ENCODE assay signal across 18 cellular contexts in the genomic region with DNA sequence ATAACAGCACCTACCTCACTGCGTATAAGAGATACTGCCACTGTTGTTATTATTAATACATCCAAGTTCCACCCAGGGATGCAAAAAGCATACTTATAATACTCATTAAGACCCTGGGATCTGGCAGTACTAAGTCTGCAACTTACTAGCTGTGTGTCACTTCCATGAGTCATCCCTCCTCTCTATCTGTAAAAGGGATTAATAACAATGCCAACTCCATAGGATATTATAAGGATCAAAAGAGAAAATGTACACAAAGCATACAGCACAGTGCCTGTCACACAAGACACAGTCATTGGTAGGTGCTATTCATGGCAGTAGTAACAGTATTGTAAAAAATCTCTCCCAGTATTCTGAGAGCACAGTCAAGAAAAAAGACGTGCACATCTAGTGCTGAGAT.
"Had no signal": no experiment of that assay in that cellular context is flagged by ENCODE, and none has a peak within 500 bp of the region (broad histone marks: within the 10 kb centered on the region; RNA-seq: fewer than 3 reads in every experiment).

No MANE protein-coding gene starts in this region.

- H3K9me3 ChIP-seq: heart left ventricle, ovary, sigmoid colon, SJSA1, stomach, thoracic aorta had no signal

- H3K4me1 ChIP-seq: heart left ventricle, sigmoid colon, SJSA1, stomach had no signal

- H3K36me3 ChIP-seq: brain microvascular endothelial cell, heart left ventricle, ovary, sigmoid colon, SJSA1, stomach, thoracic aorta had no signal

- H3K9me3 Mint-ChIP-seq: activated naive CD8-positive, alpha-beta T cell treated with anti-CD3 and anti-CD28 coated beads for 36 hours; immature natural killer cell had no signal

- DNase-seq: activated CD4-positive, alpha-beta T cell treated with anti-CD3 and anti-CD28 coated beads, Interleukin-2, amount 50 U/mL, for 1 hour; activated CD8-positive, alpha-beta memory T cell treated with anti-CD3 and anti-CD28 coated beads for 24 hours; activated gamma-delta T cell treated with Interleukin-2 at 50 U/mL for 16 hours; activated naive CD8-positive, alpha-beta T cell treated with anti-CD3 and anti-CD28 coated beads for 36 hours; brain microvascular endothelial cell; foreskin fibroblast; heart left ventricle; immature natural killer cell; left cardiac atrium; naive thymus-derived CD4-positive, alpha-beta T cell; ovary; sigmoid colon; stimulated activated CD4-positive, alpha-beta T cell treated with anti-CD3 and anti-CD28 coated beads, Interleukin-1b, Interleukin-23, amount 100 ng/mL, for 48 hours; stomach had no signal

- H3K4me3 ChIP-seq: heart left ventricle, lung, ovary, sigmoid colon, SJSA1, stomach, thoracic aorta had no signal

- H3K27ac ChIP-seq: brain microvascular endothelial cell, heart left ventricle, ovary, sigmoid colon, SJSA1, stomach, thoracic aorta had no signal

- H3K27ac Mint-ChIP-seq: activated naive CD8-positive, alpha-beta T cell treated with anti-CD3 and anti-CD28 coated beads for 36 hours; immature natural killer cell; naive thymus-derived CD4-positive, alpha-beta T cell had no signal

- H3K36me3 Mint-ChIP-seq: activated naive CD8-positive, alpha-beta T cell treated with anti-CD3 and anti-CD28 coated beads for 36 hours; immature natural killer cell; naive thymus-derived CD4-positive, alpha-beta T cell had no signal

- ATAC-seq: activated CD4-positive, CD25-positive, alpha-beta regulatory T cell treated with anti-CD3 and anti-CD28 coated beads, Interleukin-2, amount 50 U/mL, for 24 hours; heart left ventricle; left cardiac atrium; naive thymus-derived CD4-positive, alpha-beta T cell had no signal

- H3K4me3 Mint-ChIP-seq: activated naive CD8-positive, alpha-beta T cell treated with anti-CD3 and anti-CD28 coated beads for 36 hours; naive thymus-derived CD4-positive, alpha-beta T cell had no signal

- H3K27me3 Mint-ChIP-seq: activated naive CD8-positive, alpha-beta T cell treated with anti-CD3 and anti-CD28 coated beads for 36 hours; naive thymus-derived CD4-positive, alpha-beta T cell had no signal

- H3K27me3 ChIP-seq: brain microvascular endothelial cell, ovary, SJSA1 had no signal
